ENCODE assay signal across 20 cellular contexts in the genomic region with DNA sequence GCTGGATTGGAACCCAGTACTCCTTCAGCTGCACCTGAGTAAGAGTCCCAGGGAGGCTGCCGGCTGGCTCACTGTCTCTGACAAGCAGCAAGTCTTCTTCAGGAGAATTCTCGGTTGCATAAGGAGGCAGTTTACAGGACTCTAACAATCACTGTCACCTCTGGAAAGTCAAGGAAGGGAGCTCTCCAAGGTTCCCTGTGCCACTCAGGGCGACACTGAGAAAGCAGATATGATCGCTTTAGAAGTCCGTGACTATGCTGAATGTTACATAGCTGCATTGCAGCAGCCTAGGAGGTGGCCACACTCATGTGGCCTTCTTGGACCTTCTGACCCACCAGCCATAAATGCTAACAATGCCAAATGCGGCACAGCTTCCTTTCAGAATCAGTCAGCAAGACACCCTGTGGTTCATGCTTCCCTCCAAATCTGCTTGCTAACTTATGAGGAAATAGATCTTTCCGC.
DNase-seq lines count a peak whose midpoint lies in the region; ATAC-seq and TF ChIP-seq lines count a peak whose summit lies in the region.
"Had no signal": no experiment of that assay in that cellular context is flagged by ENCODE, and none has a peak within 500 bp of the region (broad histone marks: within the 10 kb centered on the region; RNA-seq: fewer than 3 reads in every experiment).

No MANE protein-coding gene starts in this region.

- no peaks in the 10 kb centered on the region for H3K9me3 Mint-ChIP-seq in dendritic cell treated with granulocyte-macrophage colony-stimulating factor and Interleukin-4, amounts not matched to agents 40 ng/mL and 50 ng/mL, for 4 days
- H3K9me3 Mint-ChIP-seq: CD4-positive, CD25-positive, alpha-beta regulatory T cell; stimulated activated naive CD8-positive, alpha-beta T cell treated with anti-CD3 and anti-CD28 coated beads, Interleukin-15, amount 100 ng/mL, for 72 hours; T-helper 2 cell treated with Interferon-gamma antibody and Interleukin-4, amounts not matched to agents 5 μg/mL and 100 μg/mL, for 36 hours had no signal

- H4K20me1 ChIP-seq in SK-N-SH (ENCODE audit: insufficient read depth): no peaks in the 10 kb centered on the region

- H3K4me2 ChIP-seq in SK-N-SH: no peak overlapping the region

- no peaks in the 10 kb centered on the region for H3K9me3 ChIP-seq in SK-N-SH
- H3K9me3 ChIP-seq: esophagus muscularis mucosa had no signal

- no peak overlapping the region for H3K9ac ChIP-seq in SK-N-SH

- no peak overlapping the region for H3K4me3 ChIP-seq in SK-N-SH (ENCODE audit: low read depth in 2 of 2, low read length in 1 of 2)
- H3K4me3 ChIP-seq: esophagus muscularis mucosa had no signal

- H3F3A ChIP-seq in SK-N-SH (replicated peaks; ENCODE audit: insufficient read depth): no peaks in the 10 kb centered on the region

- peaks cover 24% of the 10 kb centered on the region for H3K4me1 Mint-ChIP-seq in dendritic cell treated with granulocyte-macrophage colony-stimulating factor and Interleukin-4, amounts not matched to agents 40 ng/mL and 50 ng/mL, for 4 days (ENCODE audit: low read depth)

- WGBS in SK-N-SH (ENCODE audit: low lambda C conversion rate): 96% methylated on average over 7 of the region's 7 CpGs

- H2AFZ ChIP-seq in SK-N-SH (ENCODE audit: low read depth): no peak overlapping the region

- H3K27me3 ChIP-seq in SK-N-SH (ENCODE audit: insufficient read depth): no peaks in the 10 kb centered on the region
- H3K27me3 ChIP-seq: esophagus muscularis mucosa had no signal

- H3K9me2 ChIP-seq in SK-N-SH: no peaks in the 10 kb centered on the region

- ATAC-seq in SK-N-SH treated with all-trans-retinoic acid at 6 μM for 48 hours (no peak), sciatic nerve (peak; percentile 13)
- ATAC-seq: stimulated activated naive CD8-positive, alpha-beta T cell treated with anti-CD3 and anti-CD28 coated beads, Interleukin-15, amount 100 ng/mL, for 72 hours had no signal

- H3K36me3 Mint-ChIP-seq in dendritic cell treated with granulocyte-macrophage colony-stimulating factor and Interleukin-4, amounts not matched to agents 40 ng/mL and 50 ng/mL, for 4 days (ENCODE audit: low read depth): no peaks in the 10 kb centered on the region

- no peaks in the 10 kb centered on the region for H3K27me3 Mint-ChIP-seq in dendritic cell treated with granulocyte-macrophage colony-stimulating factor and Interleukin-4, amounts not matched to agents 40 ng/mL and 50 ng/mL, for 4 days
- H3K27me3 Mint-ChIP-seq: CD4-positive, CD25-positive, alpha-beta regulatory T cell had no signal

- no peak for TF ChIP-seq EP300 in SK-N-SH (IDR thresholded peaks at IDR 0.05; ENCODE audit: borderline replicate concordance in 1 of 2, low read depth in 1 of 2, low read length in 1 of 2)

- H3K36me3 ChIP-seq in SK-N-SH (replicated peaks in 1 of 2; ENCODE audit: control insufficient read depth in 1 of 2, insufficient read depth in 2 of 2, low read length in 1 of 2): no peaks in the 10 kb centered on the region

- H3K27ac ChIP-seq in SK-N-SH (ENCODE audit: low read depth in 2 of 2, low read length in 1 of 2): no peak overlapping the region

- POLR2A ChIA-PET in SK-N-SH (lab: Yijun Ruan, JAX): no interaction called here

- H3K79me2 ChIP-seq in SK-N-SH (ENCODE audit: insufficient read depth): no peaks in the 10 kb centered on the region

- no peak for TF ChIP-seq RAD21 in SK-N-SH (IDR thresholded peaks at IDR 0.05; ENCODE audit: low read length)

- no peaks in the 10 kb centered on the region; a peak in 1 of 4 replicates for H3K4me1 ChIP-seq in SK-N-SH (ENCODE audit: control insufficient read depth in 1 of 2, insufficient read depth in 2 of 2, low read depth in 1 of 2, low read length in 1 of 2)

- intact Hi-C loops in dendritic cell treated with granulocyte-macrophage colony-stimulating factor and Interleukin-4, amounts not matched to agents 40 ng/mL and 50 ng/mL, for 4 days (cut with micrococcal nuclease): loop anchor here (2.0 kb wide), 1 partner anchor 65 kb away; no protein-coding TSS in a partner anchor
- intact Hi-C loops in sciatic nerve (cut with DNase I): no loop called here

- no peak overlapping the region for H3K4me3 Mint-ChIP-seq in dendritic cell treated with granulocyte-macrophage colony-stimulating factor and Interleukin-4, amounts not matched to agents 40 ng/mL and 50 ng/mL, for 4 days
- H3K4me3 Mint-ChIP-seq: CD4-positive, CD25-positive, alpha-beta regulatory T cell; stimulated activated naive CD8-positive, alpha-beta T cell treated with anti-CD3 and anti-CD28 coated beads, Interleukin-15, amount 100 ng/mL, for 72 hours; T-helper 2 cell treated with Interferon-gamma antibody and Interleukin-4, amounts not matched to agents 5 μg/mL and 100 μg/mL, for 36 hours had no signal

- DNase-seq in SK-N-SH (no peak), MV-4-11 (lab: John Stamatoyannopoulos, UW) (peak; percentile 83), sciatic nerve (ENCODE audit: low spot score) (no peak), cortex of kidney (lab: John Stamatoyannopoulos, UW) (no peak), dedifferentiated amniotic fluid mesenchymal stem cell (ENCODE audit: extremely low spot score) (no peak), AML-193 (lab: John Stamatoyannopoulos, UW) (no peak)
- DNase-seq: activated gamma-delta T cell treated with Interleukin-2 at 50 U/mL for 16 hours; caudate nucleus; CD4-positive, CD25-positive, alpha-beta regulatory T cell; DMS79 treated with DMSO at 0.1 percent for 48 hours; effector CD4-positive, alpha-beta T cell; MM.1S; NCI-H1930; NCI-H524; right cardiac atrium; stimulated activated naive CD8-positive, alpha-beta T cell treated with anti-CD3 and anti-CD28 coated beads, Interleukin-15, amount 100 ng/mL, for 72 hours had no signal

- no peak for TF ChIP-seq CTCF in SK-N-SH (IDR thresholded peaks at IDR 0.05)

- CTCF ChIA-PET in SK-N-SH (lab: Yijun Ruan, JAX): interaction anchor here (1.2 to 5.6 kb wide), 7 partner anchors 8 to 299 kb away, joined by 3 to 28 read pairs (median 4); no protein-coding TSS in a partner anchor

- H3K27ac Mint-ChIP-seq in dendritic cell treated with granulocyte-macrophage colony-stimulating factor and Interleukin-4, amounts not matched to agents 40 ng/mL and 50 ng/mL, for 4 days: peak overlapping the region; percentile 69
- H3K27ac Mint-ChIP-seq: CD4-positive, CD25-positive, alpha-beta regulatory T cell; stimulated activated naive CD8-positive, alpha-beta T cell treated with anti-CD3 and anti-CD28 coated beads, Interleukin-15, amount 100 ng/mL, for 72 hours; T-helper 2 cell treated with Interferon-gamma antibody and Interleukin-4, amounts not matched to agents 5 μg/mL and 100 μg/mL, for 36 hours had no signal

TF ChIP-seq in SK-N-SH, 30 proteins besides CTCF, POLR2A, EP300 and RAD21 (continues in another document):
- TF ChIP-seq IRF3 (IDR thresholded peaks at IDR 0.05; ENCODE audit: low read depth, low read length): no peak

TF ChIP-seq in SK-N-SH treated with all-trans-retinoic acid at 6 μM for 48 hours, 23 proteins besides CTCF, POLR2A, EP300 and RAD21:
- no peak for TF ChIP-seq TOX (CRISPR knock-in tag; IDR thresholded peaks at IDR 0.05; ENCODE audit: borderline replicate concordance)
- no peak for TF ChIP-seq ZNF70 (CRISPR knock-in tag; IDR thresholded peaks at IDR 0.05)
- TF ChIP-seq SNAI2 (CRISPR knock-in tag; IDR thresholded peaks at IDR 0.05): no peak
- TF ChIP-seq, protein P1, sequence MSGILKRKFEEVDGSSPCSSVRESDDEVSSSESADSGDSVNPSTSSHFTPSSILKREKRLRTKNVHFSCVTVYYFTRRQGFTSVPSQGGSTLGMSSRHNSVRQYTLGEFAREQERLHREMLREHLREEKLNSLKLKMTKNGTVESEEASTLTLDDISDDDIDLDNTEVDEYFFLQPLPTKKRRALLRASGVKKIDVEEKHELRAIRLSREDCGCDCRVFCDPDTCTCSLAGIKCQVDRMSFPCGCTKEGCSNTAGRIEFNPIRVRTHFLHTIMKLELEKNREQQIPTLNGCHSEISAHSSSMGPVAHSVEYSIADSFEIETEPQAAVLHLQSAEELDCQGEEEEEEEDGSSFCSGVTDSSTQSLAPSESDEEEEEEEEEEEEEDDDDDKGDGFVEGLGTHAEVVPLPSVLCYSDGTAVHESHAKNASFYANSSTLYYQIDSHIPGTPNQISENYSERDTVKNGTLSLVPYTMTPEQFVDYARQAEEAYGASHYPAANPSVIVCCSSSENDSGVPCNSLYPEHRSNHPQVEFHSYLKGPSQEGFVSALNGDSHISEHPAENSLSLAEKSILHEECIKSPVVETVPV (CRISPR knock-in tag; IDR thresholded peaks at IDR 0.05): no peak
- no peak for TF ChIP-seq ZNF8 (CRISPR knock-in tag; IDR thresholded peaks at IDR 0.05)
- TF ChIP-seq GLIS3 (CRISPR knock-in tag; IDR thresholded peaks at IDR 0.05): no peak
- TF ChIP-seq, protein P2, sequence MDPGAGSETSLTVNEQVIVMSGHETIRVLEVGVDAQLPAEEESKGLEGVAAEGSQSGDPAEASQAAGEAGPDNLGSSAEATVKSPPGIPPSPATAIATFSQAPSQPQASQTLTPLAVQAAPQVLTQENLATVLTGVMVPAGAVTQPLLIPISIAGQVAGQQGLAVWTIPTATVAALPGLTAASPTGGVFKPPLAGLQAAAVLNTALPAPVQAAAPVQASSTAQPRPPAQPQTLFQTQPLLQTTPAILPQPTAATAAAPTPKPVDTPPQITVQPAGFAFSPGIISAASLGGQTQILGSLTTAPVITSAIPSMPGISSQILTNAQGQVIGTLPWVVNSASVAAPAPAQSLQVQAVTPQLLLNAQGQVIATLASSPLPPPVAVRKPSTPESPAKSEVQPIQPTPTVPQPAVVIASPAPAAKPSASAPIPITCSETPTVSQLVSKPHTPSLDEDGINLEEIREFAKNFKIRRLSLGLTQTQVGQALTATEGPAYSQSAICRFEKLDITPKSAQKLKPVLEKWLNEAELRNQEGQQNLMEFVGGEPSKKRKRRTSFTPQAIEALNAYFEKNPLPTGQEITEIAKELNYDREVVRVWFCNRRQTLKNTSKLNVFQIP (CRISPR knock-in tag; IDR thresholded peaks at IDR 0.05; ENCODE audit: borderline replicate concordance, low read depth): no peak
- no peak for TF ChIP-seq ISL1 (CRISPR knock-in tag; IDR thresholded peaks at IDR 0.05)
- no peak for TF ChIP-seq ESRRG (CRISPR knock-in tag; IDR thresholded peaks at IDR 0.05)
- TF ChIP-seq PPARA (CRISPR knock-in tag; IDR thresholded peaks at IDR 0.05; ENCODE audit: borderline replicate concordance): no peak
- no peak for TF ChIP-seq BACH2 (CRISPR knock-in tag; IDR thresholded peaks at IDR 0.05; ENCODE audit: borderline replicate concordance)
- no peak for TF ChIP-seq ZFP30 (CRISPR knock-in tag; IDR thresholded peaks at IDR 0.05)
- no peak for TF ChIP-seq ZC3H10 (CRISPR knock-in tag; IDR thresholded peaks at IDR 0.05)
TF ChIP-seq in SK-N-SH treated with all-trans-retinoic acid at 6 μM for 48 hours: peak in this region for 0.
